Comparison of ENCODE assay signal across 1 cellular context in the genomic region with DNA sequence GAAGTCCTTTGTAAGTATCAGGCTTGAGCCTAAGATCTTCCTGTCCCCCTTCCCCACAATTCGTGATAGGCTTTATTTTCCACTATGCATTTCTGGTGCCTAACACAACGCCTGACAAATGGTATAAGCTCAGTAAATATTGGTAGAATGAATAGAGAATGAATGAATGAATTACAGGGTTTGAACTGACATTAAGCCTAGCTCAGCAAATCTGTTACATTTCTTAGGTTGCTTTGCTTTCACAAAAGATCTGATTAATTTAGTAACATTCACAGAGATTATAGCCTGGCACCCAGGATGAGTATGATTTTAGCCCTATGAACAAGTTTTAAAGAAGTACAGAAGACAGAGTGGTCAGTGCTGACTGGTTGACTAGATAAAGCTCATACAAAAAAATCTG.
A peak's percentile ranks its signal among the peaks of the same experiment; 100 is the strongest.
TF ChIP-seq lines count a peak whose summit lies in the region.

No MANE protein-coding gene starts in this region.

TF ChIP-seq in HepG2, 621 proteins besides CTCF, POLR2A, EP300 and RAD21 (continued from another document):
- TF ChIP-seq FOXK1 (CRISPR knock-in tag; IDR thresholded peaks at IDR 0.05; ENCODE audit: borderline replicate concordance, low read depth) (no peak), MAFK (conservative IDR thresholded peaks at IDR 0.05 in 1 of 2, IDR thresholded peaks at IDR 0.05 in 1 of 2; ENCODE audit: low read length in 2 of 2) (peak; percentile 66 to 85)
- TF ChIP-seq, protein P1, sequence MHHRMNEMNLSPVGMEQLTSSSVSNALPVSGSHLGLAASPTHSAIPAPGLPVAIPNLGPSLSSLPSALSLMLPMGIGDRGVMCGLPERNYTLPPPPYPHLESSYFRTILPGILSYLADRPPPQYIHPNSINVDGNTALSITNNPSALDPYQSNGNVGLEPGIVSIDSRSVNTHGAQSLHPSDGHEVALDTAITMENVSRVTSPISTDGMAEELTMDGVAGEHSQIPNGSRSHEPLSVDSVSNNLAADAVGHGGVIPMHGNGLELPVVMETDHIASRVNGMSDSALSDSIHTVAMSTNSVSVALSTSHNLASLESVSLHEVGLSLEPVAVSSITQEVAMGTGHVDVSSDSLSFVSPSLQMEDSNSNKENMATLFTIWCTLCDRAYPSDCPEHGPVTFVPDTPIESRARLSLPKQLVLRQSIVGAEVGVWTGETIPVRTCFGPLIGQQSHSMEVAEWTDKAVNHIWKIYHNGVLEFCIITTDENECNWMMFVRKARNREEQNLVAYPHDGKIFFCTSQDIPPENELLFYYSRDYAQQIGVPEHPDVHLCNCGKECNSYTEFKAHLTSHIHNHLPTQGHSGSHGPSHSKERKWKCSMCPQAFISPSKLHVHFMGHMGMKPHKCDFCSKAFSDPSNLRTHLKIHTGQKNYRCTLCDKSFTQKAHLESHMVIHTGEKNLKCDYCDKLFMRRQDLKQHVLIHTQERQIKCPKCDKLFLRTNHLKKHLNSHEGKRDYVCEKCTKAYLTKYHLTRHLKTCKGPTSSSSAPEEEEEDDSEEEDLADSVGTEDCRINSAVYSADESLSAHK (CRISPR knock-in tag; IDR thresholded peaks at IDR 0.05; ENCODE audit: borderline replicate concordance) = no peak
